In genomic region chr16:24953721-24954120, GRCh38 we compare ENCODE assay signal across 1 cellular context.
TF ChIP-seq lines count a peak whose summit lies in the region.

No MANE protein-coding gene starts in this region.

TF ChIP-seq in K562, 482 proteins besides CTCF, POLR2A, EP300 and RAD21 (continued from another document):
- TF ChIP-seq CREBBP (IDR thresholded peaks at IDR 0.05; ENCODE audit: low read depth, low read length) (no peak), ZNF57 (CRISPR knock-in tag; IDR thresholded peaks at IDR 0.05) (no peak), DNMT1 (IDR thresholded peaks at IDR 0.05) (no peak), RAD51 (IDR thresholded peaks at IDR 0.05; ENCODE audit: borderline replicate concordance, low read depth) (no peak), ZNF75A (CRISPR knock-in tag; IDR thresholded peaks at IDR 0.05) (no peak), SMAD3 (CRISPR knock-in tag; conservative IDR thresholded peaks at IDR 0.05) (no peak)
- TF ChIP-seq, protein P1, sequence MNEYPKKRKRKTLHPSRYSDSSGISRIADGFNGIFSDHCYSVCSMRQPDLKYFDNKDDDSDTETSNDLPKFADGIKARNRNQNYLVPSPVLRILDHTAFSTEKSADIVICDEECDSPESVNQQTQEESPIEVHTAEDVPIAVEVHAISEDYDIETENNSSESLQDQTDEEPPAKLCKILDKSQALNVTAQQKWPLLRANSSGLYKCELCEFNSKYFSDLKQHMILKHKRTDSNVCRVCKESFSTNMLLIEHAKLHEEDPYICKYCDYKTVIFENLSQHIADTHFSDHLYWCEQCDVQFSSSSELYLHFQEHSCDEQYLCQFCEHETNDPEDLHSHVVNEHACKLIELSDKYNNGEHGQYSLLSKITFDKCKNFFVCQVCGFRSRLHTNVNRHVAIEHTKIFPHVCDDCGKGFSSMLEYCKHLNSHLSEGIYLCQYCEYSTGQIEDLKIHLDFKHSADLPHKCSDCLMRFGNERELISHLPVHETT (CRISPR knock-in tag; conservative IDR thresholded peaks at IDR 0.05 in 1 of 2, IDR thresholded peaks at IDR 0.05 in 1 of 2) = no peak
TF ChIP-seq in K562: peak in this region for 0.
